1 cellular context compared by ENCODE assay signal in the genomic region with DNA sequence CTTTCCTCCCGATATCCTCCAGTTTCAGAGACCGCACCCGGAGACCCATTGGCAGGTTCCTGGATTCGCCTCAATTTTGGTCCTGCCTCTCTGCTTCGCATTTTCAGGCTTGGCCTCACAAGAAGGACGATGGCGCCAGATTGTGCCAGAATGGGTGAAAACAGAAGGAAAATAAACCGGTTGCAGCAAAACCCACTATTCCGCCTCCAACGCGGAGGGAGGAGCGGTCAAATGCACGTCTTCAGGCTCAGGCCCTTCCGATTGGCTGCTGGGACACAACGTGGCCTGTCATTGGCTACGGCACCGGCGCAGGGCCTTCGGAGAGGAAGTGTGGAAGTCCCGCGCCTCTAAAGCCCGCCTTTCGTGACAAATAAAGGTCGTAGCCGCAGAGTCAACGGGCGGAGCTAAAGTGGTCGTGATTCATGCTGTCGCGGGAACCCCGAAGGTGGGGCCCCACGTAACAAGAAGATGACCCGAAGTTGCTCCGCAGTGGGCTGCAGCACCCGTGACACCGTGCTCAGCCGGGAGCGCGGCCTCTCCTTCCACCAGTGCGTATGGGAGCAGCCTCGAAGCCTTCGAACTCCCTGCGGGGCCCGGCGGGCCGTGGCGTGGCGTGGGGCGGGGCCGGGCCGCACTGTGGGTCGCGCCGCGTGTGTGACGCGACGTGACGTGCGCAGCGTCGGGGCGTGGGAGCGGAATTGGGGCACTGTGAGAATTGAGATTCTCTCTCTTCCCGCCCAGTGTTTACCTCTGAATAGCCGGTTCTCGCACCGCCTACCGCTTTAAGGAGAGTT.
A peak's percentile ranks its signal among the peaks of the same experiment; 100 is the strongest.
TF ChIP-seq lines count a peak whose summit lies in the region.

A gene with protein sequence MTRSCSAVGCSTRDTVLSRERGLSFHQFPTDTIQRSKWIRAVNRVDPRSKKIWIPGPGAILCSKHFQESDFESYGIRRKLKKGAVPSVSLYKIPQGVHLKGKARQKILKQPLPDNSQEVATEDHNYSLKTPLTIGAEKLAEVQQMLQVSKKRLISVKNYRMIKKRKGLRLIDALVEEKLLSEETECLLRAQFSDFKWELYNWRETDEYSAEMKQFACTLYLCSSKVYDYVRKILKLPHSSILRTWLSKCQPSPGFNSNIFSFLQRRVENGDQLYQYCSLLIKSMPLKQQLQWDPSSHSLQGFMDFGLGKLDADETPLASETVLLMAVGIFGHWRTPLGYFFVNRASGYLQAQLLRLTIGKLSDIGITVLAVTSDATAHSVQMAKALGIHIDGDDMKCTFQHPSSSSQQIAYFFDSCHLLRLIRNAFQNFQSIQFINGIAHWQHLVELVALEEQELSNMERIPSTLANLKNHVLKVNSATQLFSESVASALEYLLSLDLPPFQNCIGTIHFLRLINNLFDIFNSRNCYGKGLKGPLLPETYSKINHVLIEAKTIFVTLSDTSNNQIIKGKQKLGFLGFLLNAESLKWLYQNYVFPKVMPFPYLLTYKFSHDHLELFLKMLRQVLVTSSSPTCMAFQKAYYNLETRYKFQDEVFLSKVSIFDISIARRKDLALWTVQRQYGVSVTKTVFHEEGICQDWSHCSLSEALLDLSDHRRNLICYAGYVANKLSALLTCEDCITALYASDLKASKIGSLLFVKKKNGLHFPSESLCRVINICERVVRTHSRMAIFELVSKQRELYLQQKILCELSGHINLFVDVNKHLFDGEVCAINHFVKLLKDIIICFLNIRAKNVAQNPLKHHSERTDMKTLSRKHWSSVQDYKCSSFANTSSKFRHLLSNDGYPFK (plus strand): TSS at position 401 of the 794 bp plus-strand sequence. CDS start 68 bp downstream, at position 469.

TF ChIP-seq in liver, 16 proteins besides CTCF, POLR2A, EP300 and RAD21 (continued from another document):
- TF ChIP-seq, protein P1, sequence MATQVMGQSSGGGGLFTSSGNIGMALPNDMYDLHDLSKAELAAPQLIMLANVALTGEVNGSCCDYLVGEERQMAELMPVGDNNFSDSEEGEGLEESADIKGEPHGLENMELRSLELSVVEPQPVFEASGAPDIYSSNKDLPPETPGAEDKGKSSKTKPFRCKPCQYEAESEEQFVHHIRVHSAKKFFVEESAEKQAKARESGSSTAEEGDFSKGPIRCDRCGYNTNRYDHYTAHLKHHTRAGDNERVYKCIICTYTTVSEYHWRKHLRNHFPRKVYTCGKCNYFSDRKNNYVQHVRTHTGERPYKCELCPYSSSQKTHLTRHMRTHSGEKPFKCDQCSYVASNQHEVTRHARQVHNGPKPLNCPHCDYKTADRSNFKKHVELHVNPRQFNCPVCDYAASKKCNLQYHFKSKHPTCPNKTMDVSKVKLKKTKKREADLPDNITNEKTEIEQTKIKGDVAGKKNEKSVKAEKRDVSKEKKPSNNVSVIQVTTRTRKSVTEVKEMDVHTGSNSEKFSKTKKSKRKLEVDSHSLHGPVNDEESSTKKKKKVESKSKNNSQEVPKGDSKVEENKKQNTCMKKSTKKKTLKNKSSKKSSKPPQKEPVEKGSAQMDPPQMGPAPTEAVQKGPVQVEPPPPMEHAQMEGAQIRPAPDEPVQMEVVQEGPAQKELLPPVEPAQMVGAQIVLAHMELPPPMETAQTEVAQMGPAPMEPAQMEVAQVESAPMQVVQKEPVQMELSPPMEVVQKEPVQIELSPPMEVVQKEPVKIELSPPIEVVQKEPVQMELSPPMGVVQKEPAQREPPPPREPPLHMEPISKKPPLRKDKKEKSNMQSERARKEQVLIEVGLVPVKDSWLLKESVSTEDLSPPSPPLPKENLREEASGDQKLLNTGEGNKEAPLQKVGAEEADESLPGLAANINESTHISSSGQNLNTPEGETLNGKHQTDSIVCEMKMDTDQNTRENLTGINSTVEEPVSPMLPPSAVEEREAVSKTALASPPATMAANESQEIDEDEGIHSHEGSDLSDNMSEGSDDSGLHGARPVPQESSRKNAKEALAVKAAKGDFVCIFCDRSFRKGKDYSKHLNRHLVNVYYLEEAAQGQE (IDR thresholded peaks at IDR 0.05), result peak; percentile 80
- TF ChIP-seq TAF1 (conservative IDR thresholded peaks at IDR 0.05) (peak; percentile 89), JUND (IDR thresholded peaks at IDR 0.05) (peak in 1 of 2 donors; percentile 69), EGR1 (IDR thresholded peaks at IDR 0.05; ENCODE audit: low read depth in 2 of 2) (peak in 1 of 2 donors; percentile 24)
